In the genomic region with DNA sequence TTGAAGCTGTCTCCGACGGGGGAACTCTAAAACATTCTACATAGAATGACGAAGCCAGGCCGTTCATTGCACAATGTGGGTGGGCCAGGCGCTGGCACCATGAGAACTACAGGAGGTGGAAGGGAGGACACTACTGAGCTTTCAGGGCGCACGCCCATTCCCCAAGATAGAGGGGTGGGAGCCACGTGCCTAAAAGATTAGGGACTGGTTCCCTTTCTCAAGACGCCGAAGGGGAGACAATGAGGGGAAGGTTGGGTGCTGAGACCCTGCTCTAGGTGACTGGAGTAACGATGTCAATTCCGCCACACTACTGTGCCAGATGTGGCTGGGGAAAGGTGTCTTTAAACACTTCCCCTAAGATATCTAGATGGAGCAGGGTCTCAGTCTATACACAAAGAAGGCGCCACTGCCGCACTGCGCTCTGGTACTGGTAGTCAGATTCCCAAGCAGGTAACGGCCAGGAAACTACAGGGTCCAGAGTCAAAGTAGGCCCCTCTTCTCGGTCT, we compare ENCODE assay signal across 7 cellular contexts. TPM values are rescaled to one million over a fixed set of nuclear protein-coding genes. Genes with fewer than 3 reads are reported as not detected.
DNase-seq lines count a peak whose midpoint lies in the region; ATAC-seq and TF ChIP-seq lines count a peak whose summit lies in the region.

No MANE protein-coding gene starts in this region.

- H3K9me3 ChIP-seq in IMR-90 (ENCODE audit: control insufficient read depth, insufficient read depth, low read length) (no peaks in the 10 kb centered on the region), left ventricle myocardium inferior (replicated peaks) (no peaks in the 10 kb centered on the region)

- TF ChIP-seq RAD21 in IMR-90 (IDR thresholded peaks at IDR 0.05; ENCODE audit: low read length), result no peak

- H3K9me1 ChIP-seq in IMR-90 (ENCODE audit: insufficient read depth, low read length), result peaks cover 4% of the 10 kb centered on the region; the same call in 1 of the 2 replicates

- WGBS in IMR-90 (ENCODE audit: extremely low coverage in 2 of 2, insufficient read length in 1 of 2), 2 experiments, result no CpG with 5 or more reads among the region's 17 CpGs

- H3K27ac Mint-ChIP-seq in activated naive CD4-positive, alpha-beta T cell treated with anti-CD3 and anti-CD28 coated beads, Interleukin-2, amount 50 U/mL, for 72 hours, result peak overlapping the region; percentile 100

- no peak for DNase-seq in GM12865 (ENCODE audit: low read depth)
- DNase-seq in IMR-90, result peak; percentile 58
- DNase-seq in activated naive CD4-positive, alpha-beta T cell treated with anti-CD3 and anti-CD28 coated beads, Interleukin-2, amount 50 U/mL, for 72 hours (ENCODE audit: low spot score in 2 of 2), result no peak
- DNase-seq in left ventricle myocardium inferior, result peak; percentile 18
- DNase-seq in retinal pigment epithelial cell (ENCODE audit: low read depth), result no peak
- DNase-seq in globus pallidus (ENCODE audit: low spot score), result no peak
- no peak for DNase-seq in GM10266 (ENCODE audit: extremely low spot score)

- CTCF ChIA-PET in IMR-90 (lab: Yijun Ruan, JAX), result no interaction called here

- peak overlapping the region; percentile 47 for H2BK5ac ChIP-seq in IMR-90 (ENCODE audit: low read depth, low read length, poor library complexity, severe bottlenecking)

- H3K4me1 ChIP-seq in IMR-90 (ENCODE audit: control insufficient read depth, insufficient read depth, low read length) (peaks cover 2% of the 10 kb centered on the region), left ventricle myocardium inferior (peaks cover 64% of the 10 kb centered on the region)

- H3K4me3 ChIP-seq in GM12865 (ENCODE audit: low read depth, low read length) (peak overlapping the region; percentile 94), IMR-90 (ENCODE audit: insufficient read depth, low read depth, low read length) (peak overlapping the region; percentile 67), left ventricle myocardium inferior (peak overlapping the region; percentile 97), retinal pigment epithelial cell (ENCODE audit: low read length) (peak overlapping the region; percentile 100)

- in situ Hi-C loops in IMR-90 (cut with MboI; ENCODE audit: low sequenced_read_pairs), result no loop called here

- H2AFZ ChIP-seq in IMR-90 (replicated peaks; ENCODE audit: low read length, poor library complexity), result peak overlapping the region; percentile 89

- ATAC-seq in IMR-90 (ENCODE audit: low read depth), result 0 out of 2 replicates have a peak, but pooled peaks have one; percentile 7
- peak; percentile 2 to 13 for ATAC-seq in activated naive CD4-positive, alpha-beta T cell treated with anti-CD3 and anti-CD28 coated beads, Interleukin-2, amount 50 U/mL, for 72 hours

- H2BK15ac ChIP-seq in IMR-90 (ENCODE audit: low read depth, low read length), result no peak overlapping the region

- peak overlapping the region; percentile 92 for H3K23ac ChIP-seq in IMR-90 (ENCODE audit: low read depth, low read length)

- H2AK5ac ChIP-seq in IMR-90 (ENCODE audit: low read depth, low read length), result peak overlapping the region; percentile 91

- peak overlapping the region; percentile 89 for H3K4ac ChIP-seq in IMR-90 (ENCODE audit: low read depth, low read length)

- TF ChIP-seq POLR2A in IMR-90 (IDR thresholded peaks at IDR 0.05; ENCODE audit: low read depth, low read length), result no peak; the same call in 1 of the 2 replicates

- H2BK120ac ChIP-seq in IMR-90 (ENCODE audit: low read depth, low read length), result peak overlapping the region; percentile 11; the same call in 1 of the 2 replicates

- no peaks in the 10 kb centered on the region for H3K36me3 ChIP-seq in IMR-90 (ENCODE audit: control insufficient read depth, insufficient read depth, low read length)
- no peaks in the 10 kb centered on the region for H3K36me3 ChIP-seq in left ventricle myocardium inferior

- peak overlapping the region; percentile 95 for H2AK9ac ChIP-seq in IMR-90 (replicated peaks; ENCODE audit: low read depth, low read length, poor library complexity)

- H3K56ac ChIP-seq in IMR-90 (ENCODE audit: extremely low read depth, insufficient read depth, low read length), result peak overlapping the region; percentile 81

- peaks cover 19 to 37% of the 10 kb centered on the region in 2 donors for H3K36me3 Mint-ChIP-seq in activated naive CD4-positive, alpha-beta T cell treated with anti-CD3 and anti-CD28 coated beads, Interleukin-2, amount 50 U/mL, for 72 hours

- peaks cover 57% of the 10 kb centered on the region for H4K20me1 ChIP-seq in IMR-90 (ENCODE audit: insufficient read depth, low read length)

- H3K9ac ChIP-seq in IMR-90 (ENCODE audit: low read depth, low read length), result peak overlapping the region; percentile 91

- H3K14ac ChIP-seq in IMR-90 (replicated peaks; ENCODE audit: low read depth, low read length), result peak overlapping the region; percentile 86

- peak overlapping the region; percentile 81 to 89; a peak in 3 of 4 replicates for H4K8ac ChIP-seq in IMR-90 (ENCODE audit: low read depth in 2 of 2, low read length in 2 of 2)

- peak overlapping the region; percentile 72; the same call in 1 of the 2 replicates for H4K91ac ChIP-seq in IMR-90 (ENCODE audit: insufficient read depth, low read depth, low read length)

- TF ChIP-seq CTCF in GM12865 (IDR thresholded peaks at IDR 0.05; ENCODE audit: insufficient read depth, low read depth, low read length, missing control alignments) (no peak), IMR-90 (conservative IDR thresholded peaks at IDR 0.05; ENCODE audit: low read depth, low read length) (no peak), left ventricle myocardium inferior (IDR thresholded peaks at IDR 0.05; ENCODE audit: borderline replicate concordance) (no peak), retinal pigment epithelial cell (conservative IDR thresholded peaks at IDR 0.05; ENCODE audit: low read depth, low read length) (no peak), GM10266 (IDR thresholded peaks at IDR 0.05; ENCODE audit: control insufficient read depth, insufficient read depth, low read depth, missing control alignments) (no peak)

- peaks cover 0 to 19% of the 10 kb centered on the region in 2 experiments; a peak in 2 of 4 replicates for H3K79me1 ChIP-seq in IMR-90 (ENCODE audit: low read depth in 1 of 2, low read length in 2 of 2)

- POLR2A ChIA-PET in IMR-90 (lab: Charles Lee; ENCODE audit: unreplicated experiment), result interaction anchor here (0.7 kb wide), 1 partner anchor 41 kb away, joined by 3 read pairs; the partner anchor contains the start of gene NRAS

- dilution Hi-C loops in IMR-90 (cut with HindIII; ENCODE audit: low sequenced_read_pairs, unreplicated experiment), result no loop called here

- H3K9me3 Mint-ChIP-seq in activated naive CD4-positive, alpha-beta T cell treated with anti-CD3 and anti-CD28 coated beads, Interleukin-2, amount 50 U/mL, for 72 hours, result peaks cover 4 to 6% of the 10 kb centered on the region in 2 donors

- peak overlapping the region; percentile 86 for H3K4me2 ChIP-seq in IMR-90 (ENCODE audit: low read depth, low read length)

- peak overlapping the region; percentile 7; the same call in 1 of the 2 replicates for H3K18ac ChIP-seq in IMR-90 (ENCODE audit: low read depth, low read length)

- H2BK20ac ChIP-seq in IMR-90 (ENCODE audit: low read depth, low read length), result no peak overlapping the region

- BruUV-seq in IMR-90 (replicated peaks; lab: Mats Ljungman, UMichigan), result no TSS peak

- intact Hi-C loops in IMR-90 (cut with micrococcal nuclease), result loop anchor here (1.0 to 5.0 kb wide), 2 partner anchors 780 to 838 kb away; partner anchors contain the start of gene OLFML3
- intact Hi-C loops in left ventricle myocardium inferior (cut with micrococcal nuclease), result loop anchor here (5.0 kb wide), 1 partner anchor 40 kb away; the partner anchor contains the start of gene NRAS

- H3K27me3 ChIP-seq in IMR-90 (ENCODE audit: control insufficient read depth, insufficient read depth, low read length) (no peaks in the 10 kb centered on the region), left ventricle myocardium inferior (ENCODE audit: low read depth) (no peaks in the 10 kb centered on the region)

- H3K27ac ChIP-seq in IMR-90 (ENCODE audit: insufficient read depth, low read length) (peak overlapping the region; percentile 81), left ventricle myocardium inferior (replicated peaks) (peak overlapping the region; percentile 99)

- peak overlapping the region; percentile 13; the same call in 1 of the 2 replicates for H4K5ac ChIP-seq in IMR-90 (ENCODE audit: low read depth, low read length)

TF ChIP-seq in IMR-90, 13 proteins besides CTCF, POLR2A, EP300 and RAD21 (continues in another document):
- no peak for TF ChIP-seq RFX5 (IDR thresholded peaks at IDR 0.05; ENCODE audit: low read depth, low read length)
- TF ChIP-seq MXI1 (IDR thresholded peaks at IDR 0.05; ENCODE audit: borderline replicate concordance, low read depth, low read length), result peak; percentile 68; the same call in 1 of the 2 replicates
- TF ChIP-seq CEBPB (IDR thresholded peaks at IDR 0.05; ENCODE audit: low read depth, low read length), result peak; percentile 98

RNA-seq across cellular contexts. Expression of gene CSDE1, which starts 0.8 kb away (rescaled TPM):
- 879 and 2,287 TPM in 2 replicates for total RNA-seq in IMR-90 (2012; rRNA removed)
- polyA plus RNA-seq in IMR-90 (2012; rRNA removed), result 162 and 190 TPM in 2 replicates
- 41.2 and 61.6 TPM in 2 replicates for polyA plus RNA-seq in IMR-90 (2012; cell fraction: cytosol; rRNA removed)
- polyA plus RNA-seq in IMR-90 (2012; cell fraction: nucleus; rRNA removed; ENCODE audit: low replicate concordance), result 31.6 and 247 TPM in 2 replicates
- 100 to 1,000 TPM; 433 to 486 TPM for total RNA-seq in activated naive CD4-positive, alpha-beta T cell treated with anti-CD3 and anti-CD28 coated beads, Interleukin-2, amount 50 U/mL, for 72 hours
- total RNA-seq in left ventricle myocardium inferior, result 910 TPM

RNA-seq across cellular contexts. Expression of gene SIKE1, which starts 23.5 kb away (rescaled TPM):
- total RNA-seq in IMR-90 (2012; rRNA removed), result 49.1 and 59.4 TPM in 2 replicates
- 20.9 and 24.2 TPM in 2 replicates for polyA plus RNA-seq in IMR-90 (2012; rRNA removed)
- polyA plus RNA-seq in IMR-90 (2012; cell fraction: cytosol; rRNA removed), result 14.9 and 22.9 TPM in 2 replicates
- polyA plus RNA-seq in IMR-90 (2012; cell fraction: nucleus; rRNA removed; ENCODE audit: low replicate concordance), result 12.2 and 18.2 TPM in 2 replicates
- 10 to 100 TPM; 61.1 to 76.0 TPM for total RNA-seq in activated naive CD4-positive, alpha-beta T cell treated with anti-CD3 and anti-CD28 coated beads, Interleukin-2, amount 50 U/mL, for 72 hours
- 26.0 TPM for total RNA-seq in left ventricle myocardium inferior

RNA-seq across cellular contexts. Expression of gene NRAS, which starts 40.4 kb away (rescaled TPM):
- total RNA-seq in IMR-90 (2012; rRNA removed) (85.9 and 110 TPM in 2 replicates), left ventricle myocardium inferior (7.6 TPM)
- 22.3 and 27.4 TPM in 2 replicates for polyA plus RNA-seq in IMR-90 (2012; rRNA removed)
- 4.5 and 7.2 TPM in 2 replicates for polyA plus RNA-seq in IMR-90 (2012; cell fraction: cytosol; rRNA removed)
- polyA plus RNA-seq in IMR-90 (2012; cell fraction: nucleus; rRNA removed; ENCODE audit: low replicate concordance), result 1.6 and 13.8 TPM in 2 replicates
- 10 to 100 TPM; 43.9 to 52.3 TPM for total RNA-seq in activated naive CD4-positive, alpha-beta T cell treated with anti-CD3 and anti-CD28 coated beads, Interleukin-2, amount 50 U/mL, for 72 hours

Comparison
In these comparisons a context has a peak if more than half of its experiments do, and no peak if none do; other contexts are left out.
1. DNase-seq: peak in IMR-90 (single experiment) and left ventricle myocardium inferior (single experiment); none in GM12865 (single experiment), activated naive CD4-positive, alpha-beta T cell treated with anti-CD3 and anti-CD28 coated beads, Interleukin-2, amount 50 U/mL, for 72 hours (0 of 2), retinal pigment epithelial cell (single experiment), globus pallidus (single experiment) and GM10266 (single experiment).
2. Peak in every context shown above with its lines, with median percentiles within 50 percentile points of each other: H3K4me3 ChIP-seq.